8 cellular contexts compared by ENCODE assay signal in the genomic region with DNA sequence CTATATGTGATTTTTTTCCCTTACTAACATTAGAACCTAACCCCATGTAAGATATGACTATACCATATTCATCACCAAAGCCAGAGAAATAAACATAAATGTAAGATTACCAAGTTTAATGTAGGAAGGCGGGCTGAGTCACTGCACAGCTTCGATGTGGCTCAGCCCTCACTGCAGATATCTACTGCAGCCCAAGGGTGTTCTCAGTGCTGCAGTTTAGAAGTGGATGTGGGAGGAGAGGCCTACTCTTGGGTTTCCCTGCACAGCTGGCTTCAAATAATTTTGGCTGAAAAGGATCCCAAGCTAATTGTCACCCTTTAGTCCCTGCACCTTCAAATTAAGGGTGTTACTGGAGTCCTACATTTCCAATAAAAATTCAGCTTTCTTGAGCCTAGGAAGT. TPM values are rescaled to one million over a fixed set of nuclear protein-coding genes. Genes with fewer than 3 reads are reported as not detected.
DNase-seq lines count a peak whose midpoint lies in the region; ATAC-seq, FAIRE-seq and TF ChIP-seq lines count a peak whose summit lies in the region.

No MANE protein-coding gene starts in this region.

- no peak overlapping the region for H3K27ac Mint-ChIP-seq in CD4-positive, alpha-beta T cell
- H3K27ac Mint-ChIP-seq in HFFc6: peak overlapping the region; percentile 88

- H3K27ac ChIP-seq in CD4-positive, alpha-beta T cell (ENCODE audit: low read depth, low read length): no peak overlapping the region
- H3K27ac ChIP-seq in keratinocyte (ENCODE audit: control insufficient read depth, insufficient read depth, low read length): peak overlapping the region; percentile 38

- POLR2A ChIA-PET in CD4-positive, alpha-beta T cell (lab: Charles Lee): interaction anchor here (0.7 kb wide), 1 partner anchor 9 kb away, joined by 3 read pairs; a partner anchor contains a TSS

- intact Hi-C loops in CD4-positive, alpha-beta T cell (cut with DNase I, micrococcal nuclease): no loop called here

- H3K36me3 ChIP-seq in keratinocyte (ENCODE audit: control insufficient read depth in 2 of 2, extremely low read depth in 1 of 2, insufficient read depth in 2 of 2, low read length in 2 of 2): peaks cover 2 to 7% of the 10 kb centered on the region in 2 experiments

- no peaks in the 10 kb centered on the region for H3K27me3 ChIP-seq in CD4-positive, alpha-beta T cell (ENCODE audit: control insufficient read depth, insufficient read depth, low read length)
- H3K27me3 ChIP-seq in keratinocyte (ENCODE audit: control insufficient read depth, extremely low read depth, insufficient read depth, low read length): no peaks in the 10 kb centered on the region

- H4K20me1 ChIP-seq in keratinocyte (ENCODE audit: control insufficient read depth, extremely low read depth, insufficient read depth, low read length): peaks cover 4% of the 10 kb centered on the region

- peaks cover 92% of the 10 kb centered on the region for H3K79me2 ChIP-seq in keratinocyte (ENCODE audit: control insufficient read depth, insufficient read depth, low read length)

- peak overlapping the region; percentile 11 for H3K4me2 ChIP-seq in keratinocyte (ENCODE audit: control insufficient read depth, extremely low read depth, insufficient read depth, low read depth, low read length)

- peaks cover 70% of the 10 kb centered on the region for H3K4me1 Mint-ChIP-seq in CD4-positive, alpha-beta T cell (ENCODE audit: low read depth)
- peaks cover 77% of the 10 kb centered on the region for H3K4me1 Mint-ChIP-seq in HFFc6 (ENCODE audit: low read depth)

- dilution Hi-C loops in keratinocyte (cut with MboI; ENCODE audit: extremely low pct_ligation_motif_present, low sequenced_read_pairs): no loop called here

- no peak overlapping the region for H3K4me3 ChIP-seq in keratinocyte (ENCODE audit: control insufficient read depth in 2 of 3, extremely low read depth in 1 of 3, insufficient read depth in 2 of 3, low read depth in 1 of 3, low read length in 3 of 3)

- H3K27me3 Mint-ChIP-seq in CD4-positive, alpha-beta T cell: no peaks in the 10 kb centered on the region
- no peaks in the 10 kb centered on the region; the same call in 1 of the 2 replicates for H3K27me3 Mint-ChIP-seq in HFFc6 (ENCODE audit: insufficient read depth)

- H3K36me3 Mint-ChIP-seq in CD4-positive, alpha-beta T cell (ENCODE audit: low read depth): peaks cover 68% of the 10 kb centered on the region
- peaks cover 15% of the 10 kb centered on the region for H3K36me3 Mint-ChIP-seq in HFFc6 (ENCODE audit: low read depth)

- ATAC-seq in CD4-positive, alpha-beta T cell (ENCODE audit: poor library complexity): peak; percentile 29
- no peak for ATAC-seq in HG03139 (IDR thresholded peaks at IDR 0.05; ENCODE audit: unreplicated experiment)

- no peaks in the 10 kb centered on the region for H3K9me3 ChIP-seq in CD4-positive, alpha-beta T cell (ENCODE audit: control insufficient read depth, low read length)
- H3K9me3 ChIP-seq in keratinocyte (ENCODE audit: control insufficient read depth, low read depth, low read length): no peaks in the 10 kb centered on the region

- peaks cover 33% of the 10 kb centered on the region for H3K4me1 ChIP-seq in keratinocyte (ENCODE audit: control insufficient read depth, extremely low read depth, insufficient read depth, low read length)

- H3K4me3 Mint-ChIP-seq in CD4-positive, alpha-beta T cell: no peak overlapping the region
- H3K4me3 Mint-ChIP-seq in HFFc6: no peak overlapping the region

- H2AFZ ChIP-seq in keratinocyte (ENCODE audit: control insufficient read depth, low read length): no peak overlapping the region

- H3K9ac ChIP-seq in keratinocyte (ENCODE audit: control insufficient read depth, extremely low read depth, insufficient read depth, low read length): no peak overlapping the region

- TF ChIP-seq CTCF in CD4-positive, alpha-beta T cell (IDR thresholded peaks at IDR 0.05): no peak
- no peak for TF ChIP-seq CTCF in HFFc6 (IDR thresholded peaks at IDR 0.05)
- TF ChIP-seq CTCF in keratinocyte (optimal IDR thresholded peaks at IDR 0.05 in 1 of 3, IDR thresholded peaks at IDR 0.05 in 1 of 3, conservative IDR thresholded peaks at IDR 0.05 in 1 of 3; ENCODE audit: extremely low read depth in 1 of 3, insufficient read depth in 2 of 3, low read length in 3 of 3): no peak
- TF ChIP-seq CTCF in GM10266 (IDR thresholded peaks at IDR 0.05; ENCODE audit: control insufficient read depth, insufficient read depth, low read depth, missing control alignments): no peak

- DNase-seq in CD4-positive, alpha-beta T cell: no peak
- peak; percentile 19 for DNase-seq in HFFc6
- DNase-seq in activated T-cell treated with anti-CD3 and anti-CD28 coated beads for 48 hours (ENCODE audit: low read depth): peak; percentile 58
- DNase-seq in keratinocyte (ENCODE audit: low read depth, low spot score): no peak
- DNase-seq in SW 1271 (lab: John Stamatoyannopoulos, UW): no peak
- DNase-seq in NCI-H345 (lab: John Stamatoyannopoulos, UW): no peak
- DNase-seq in GM10266 (ENCODE audit: extremely low spot score): no peak

- no peaks in the 10 kb centered on the region for H3K9me1 ChIP-seq in keratinocyte (ENCODE audit: control insufficient read depth, extremely low read depth, insufficient read depth, low read length)

- peak; percentile 34 for FAIRE-seq in keratinocyte (lab: Jason Lieb, UNC)

- CTCF ChIA-PET in CD4-positive, alpha-beta T cell (lab: Charles Lee): interaction anchor here (1.1 kb wide), 1 partner anchor 31 kb away, joined by 3 read pairs; a partner anchor contains a TSS

- H3K9me3 Mint-ChIP-seq in CD4-positive, alpha-beta T cell: no peaks in the 10 kb centered on the region
- no peaks in the 10 kb centered on the region for H3K9me3 Mint-ChIP-seq in HFFc6

RNA-seq across cellular contexts. Expression of a gene that starts 9.2 kb away (rescaled TPM):
- 100 to 1,000 TPM; 134 to 146 TPM for total RNA-seq in CD4-positive, alpha-beta T cell
- 100 to 1,000 TPM; 116 to 142 (median 126) TPM for total RNA-seq in HFFc6 (2021; fragmentation: NEBNext Ultra II Directional; extraction: Animal tissue kit (Norgen Biotek cat#: 25700))
- 85.5 to 128 TPM (median 88.0 TPM) in 3 replicates for polyA plus RNA-seq in keratinocyte
- 75.8 TPM for polyA plus RNA-seq in keratinocyte (2011; ENCODE audit: low read depth)
- polyA plus RNA-seq in keratinocyte (2011; cell fraction: cytosol; rRNA removed): 60.6 and 107 TPM in 2 replicates
- polyA plus RNA-seq in keratinocyte (2011; cell fraction: nucleus; rRNA removed): 38.6 and 53.1 TPM in 2 replicates
- polyA plus RNA-seq in keratinocyte (2012; ENCODE audit: low replicate concordance): 59.8 and 73.1 TPM in 2 replicates
- 28.1 to 137 TPM (median 70.1 TPM) in 3 replicates for polyA minus RNA-seq in keratinocyte
- 79.6 TPM for polyA minus RNA-seq in keratinocyte (2011; cell fraction: cytosol; rRNA and poly(A)+ RNA removed)
- 29.1 and 55.6 TPM in 2 replicates for polyA minus RNA-seq in keratinocyte (2011; cell fraction: nucleus; rRNA and poly(A)+ RNA removed)

RNA-seq across cellular contexts. Expression of a gene that starts 30.9 kb away (rescaled TPM):
- 10 to 100 TPM; 25.5 TPM for total RNA-seq in CD4-positive, alpha-beta T cell
- 10 to 100 TPM; 47.4 to 59.4 (median 54.0) TPM for total RNA-seq in HFFc6 (2021; fragmentation: NEBNext Ultra II Directional; extraction: Animal tissue kit (Norgen Biotek cat#: 25700))
- 51.9 to 56.9 TPM (median 53.8 TPM) in 3 replicates for polyA plus RNA-seq in keratinocyte
- 40.2 TPM for polyA plus RNA-seq in keratinocyte (2011; ENCODE audit: low read depth)
- 48.9 and 65.1 TPM in 2 replicates for polyA plus RNA-seq in keratinocyte (2011; cell fraction: cytosol; rRNA removed)
- 60.1 and 67.9 TPM in 2 replicates for polyA plus RNA-seq in keratinocyte (2011; cell fraction: nucleus; rRNA removed)
- 13.1 and 37.9 TPM in 2 replicates for polyA plus RNA-seq in keratinocyte (2012; ENCODE audit: low replicate concordance)
- 80.6 to 158 TPM (median 119 TPM) in 3 replicates for polyA minus RNA-seq in keratinocyte
- polyA minus RNA-seq in keratinocyte (2011; cell fraction: cytosol; rRNA and poly(A)+ RNA removed): 75.2 TPM
- polyA minus RNA-seq in keratinocyte (2011; cell fraction: nucleus; rRNA and poly(A)+ RNA removed): 61.6 and 130 TPM in 2 replicates

Comparison
In these comparisons a context has a peak if more than half of its experiments do, and no peak if none do; other contexts are left out.
1. DNase-seq: peak in HFFc6 (single experiment) and activated T-cell treated with anti-CD3 and anti-CD28 coated beads for 48 hours (single experiment); none in CD4-positive, alpha-beta T cell (0 of 10), keratinocyte (single experiment), SW 1271 (0 of 2), NCI-H345 (single experiment) and GM10266 (single experiment).